ENCODE assay signal across 1 cellular context in genomic region chr17:48997827-48998556, GRCh38.
TF ChIP-seq lines count a peak whose summit lies in the region.

No MANE protein-coding gene starts in this region.

TF ChIP-seq in HepG2, 621 proteins besides CTCF, POLR2A, EP300 and RAD21 (continued from another document and continues in another):
- TF ChIP-seq ZNF550 (CRISPR knock-in tag; IDR thresholded peaks at IDR 0.05; ENCODE audit: borderline replicate concordance) (no peak), ZBTB7B (CRISPR knock-in tag; IDR thresholded peaks at IDR 0.05) (0 out of 2 replicates have a peak, but pooled peaks have one; percentile 12), GABPA (IDR thresholded peaks at IDR 0.05; ENCODE audit: low read depth, low read length) (peak; percentile 44), GABPA (CRISPR knock-in tag; IDR thresholded peaks at IDR 0.05; ENCODE audit: low read depth) (peak; percentile 66), MLX (CRISPR knock-in tag; IDR thresholded peaks at IDR 0.05) (no peak), HDAC6 (IDR thresholded peaks at IDR 0.05; ENCODE audit: low read depth, low read length) (no peak), ZNF274 (CRISPR knock-in tag; IDR thresholded peaks at IDR 0.05) (peak; percentile 37; the same call in 1 of the 2 replicates), FUBP1 (CRISPR knock-in tag; IDR thresholded peaks at IDR 0.05; ENCODE audit: borderline replicate concordance) (no peak; the same call in 1 of the 2 replicates), POLR2AphosphoS2 (IDR thresholded peaks at IDR 0.05; ENCODE audit: low read depth, low read length) (no peak), RARG (CRISPR knock-in tag; IDR thresholded peaks at IDR 0.05; ENCODE audit: low read depth) (0 out of 2 replicates have a peak, but pooled peaks have one; percentile 79), ZHX1 (CRISPR knock-in tag; IDR thresholded peaks at IDR 0.05; ENCODE audit: low read depth) (no peak; the same call in 1 of the 2 replicates), ZNF234 (CRISPR knock-in tag; conservative IDR thresholded peaks at IDR 0.05) (0 out of 2 replicates have a peak, but pooled peaks have one; percentile 14), FOXC1 (CRISPR knock-in tag; IDR thresholded peaks at IDR 0.05; ENCODE audit: borderline replicate concordance) (0 out of 2 replicates have a peak, but pooled peaks have one; percentile 4), HNRNPH1 (optimal IDR thresholded peaks at IDR 0.05; ENCODE audit: low read depth, low read length) (no peak), CBFB (CRISPR knock-in tag; IDR thresholded peaks at IDR 0.05) (no peak), ZNF800 (CRISPR knock-in tag; IDR thresholded peaks at IDR 0.05) (no peak), MAF1 (CRISPR knock-in tag; IDR thresholded peaks at IDR 0.05; ENCODE audit: borderline replicate concordance) (no peak; the same call in 1 of the 2 replicates), TFE3 (CRISPR knock-in tag; IDR thresholded peaks at IDR 0.05) (no peak), HMGXB4 (CRISPR knock-in tag; IDR thresholded peaks at IDR 0.05; ENCODE audit: borderline replicate concordance in 1 of 2, low read depth in 1 of 2) (peak; percentile 64 to 77; a peak in 3 of 4 replicates), HBP1 (CRISPR knock-in tag; IDR thresholded peaks at IDR 0.05; ENCODE audit: low read depth) (0 out of 2 replicates have a peak, but pooled peaks have one; percentile 52), GRHL1 (CRISPR knock-in tag; conservative IDR thresholded peaks at IDR 0.05) (no peak), ZNF788 (CRISPR knock-in tag; IDR thresholded peaks at IDR 0.05; ENCODE audit: borderline replicate concordance) (0 out of 2 replicates have a peak, but pooled peaks have one; percentile 56), GABPB1 (CRISPR knock-in tag; IDR thresholded peaks at IDR 0.05) (peak; percentile 50), ZFX (CRISPR knock-in tag; IDR thresholded peaks at IDR 0.05; ENCODE audit: low read depth) (peak; percentile 85), KLF12 (CRISPR knock-in tag; IDR thresholded peaks at IDR 0.05; ENCODE audit: borderline replicate concordance) (no peak), ZNF329 (CRISPR knock-in tag; IDR thresholded peaks at IDR 0.05; ENCODE audit: low read depth) (0 out of 2 replicates have a peak, but pooled peaks have one; percentile 14), STAG1 (CRISPR knock-in tag; IDR thresholded peaks at IDR 0.05) (no peak), TCF7L2 (IDR thresholded peaks at IDR 0.05; ENCODE audit: low read depth, low read length) (no peak), ZNF326 (CRISPR knock-in tag; IDR thresholded peaks at IDR 0.05; ENCODE audit: borderline replicate concordance) (no peak), GTF3A (CRISPR knock-in tag; conservative IDR thresholded peaks at IDR 0.05) (no peak), ZBTB49 (CRISPR knock-in tag; IDR thresholded peaks at IDR 0.05; ENCODE audit: borderline replicate concordance) (no peak), MTF2 (CRISPR knock-in tag; IDR thresholded peaks at IDR 0.05; ENCODE audit: borderline replicate concordance) (no peak), ZNF891 (CRISPR knock-in tag; IDR thresholded peaks at IDR 0.05) (peak; percentile 4; the same call in 1 of the 2 replicates), ZNF207 (IDR thresholded peaks at IDR 0.05; ENCODE audit: borderline replicate concordance) (no peak), ERF (CRISPR knock-in tag; IDR thresholded peaks at IDR 0.05) (no peak; the same call in 1 of the 2 replicates), ZNF577 (CRISPR knock-in tag; IDR thresholded peaks at IDR 0.05; ENCODE audit: borderline replicate concordance, low read depth) (no peak), ZNF280D (CRISPR knock-in tag; IDR thresholded peaks at IDR 0.05) (no peak)
